In the genomic region with DNA sequence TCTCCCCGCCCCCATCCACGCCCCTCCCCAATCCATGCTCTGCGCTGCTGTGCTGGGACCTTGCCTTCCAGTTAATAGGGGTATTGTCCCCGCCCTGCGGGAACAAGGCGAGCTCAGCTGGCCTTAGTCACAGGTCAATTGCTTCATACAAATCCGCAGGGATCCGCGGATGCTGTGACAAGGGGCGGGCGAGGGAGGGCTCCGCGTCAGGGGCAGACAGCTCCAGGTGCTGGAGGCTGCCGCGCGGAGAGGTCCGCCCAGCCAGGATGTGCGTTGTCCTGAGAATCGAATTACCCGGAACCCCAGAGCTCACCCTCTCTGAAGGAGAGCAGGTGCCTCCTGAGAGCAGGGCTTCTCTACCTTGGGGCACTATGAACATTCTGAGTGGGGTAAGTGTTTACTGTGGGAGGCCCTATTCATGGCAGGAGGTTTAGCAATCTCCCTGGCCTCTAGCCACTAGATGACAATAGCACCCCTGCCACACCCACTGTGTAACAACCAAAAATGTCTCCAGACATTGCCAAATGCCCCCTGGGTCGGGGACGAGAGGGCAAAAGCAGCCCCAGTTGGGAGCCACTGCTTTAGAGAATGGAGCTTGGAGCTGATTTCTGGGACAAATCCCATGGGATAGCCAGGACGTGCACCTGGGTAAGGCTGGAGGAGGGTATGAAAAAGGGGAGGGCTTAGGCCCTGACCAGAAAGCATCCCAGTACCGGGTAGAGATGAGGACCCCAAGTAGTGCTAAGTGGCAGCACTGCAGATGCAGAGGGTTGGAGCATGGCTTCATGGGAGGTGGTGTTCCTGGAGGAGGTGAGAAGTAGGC, we compare ENCODE assay signal across 11 cellular contexts.
DNase-seq lines count a peak whose midpoint lies in the region; ATAC-seq, FAIRE-seq and TF ChIP-seq lines count a peak whose summit lies in the region.
"Had no signal": no experiment of that assay in that cellular context is flagged by ENCODE, and none has a peak within 500 bp of the region (broad histone marks: within the 10 kb centered on the region; RNA-seq: fewer than 3 reads in every experiment).

No MANE protein-coding gene starts in this region.

- H3K4me3 ChIP-seq in astrocyte (ENCODE audit: insufficient read depth, low read depth, low read length) (no peak overlapping the region), lung (no peak overlapping the region)

- no peak for TF ChIP-seq CTCF in astrocyte (IDR thresholded peaks at IDR 0.05; ENCODE audit: insufficient read depth, low read depth, low read length)
- TF ChIP-seq CTCF in lung (IDR thresholded peaks at IDR 0.05; ENCODE audit: control extremely low read depth, extremely low read depth): no peak

- WGBS in lung, 2 donors: 30 to 31% methylated on average over 24 of the region's 24 CpGs

- no peaks in the 10 kb centered on the region for H4K20me1 ChIP-seq in astrocyte (ENCODE audit: insufficient read depth, low read length)

- H2AFZ ChIP-seq in astrocyte (ENCODE audit: low read depth, low read length): no peak overlapping the region

- H3K4me3 Mint-ChIP-seq in astrocyte (ENCODE audit: unreplicated experiment): no peak overlapping the region
- H3K4me3 Mint-ChIP-seq: activated naive CD8-positive, alpha-beta T cell treated with anti-CD3 and anti-CD28 coated beads, Interleukin-2, amount 10 ng/mL, durations not matched to agents 7 days and 5 days had no signal

- no peak overlapping the region for H3K27ac Mint-ChIP-seq in astrocyte (ENCODE audit: unreplicated experiment)
- H3K27ac Mint-ChIP-seq: activated naive CD8-positive, alpha-beta T cell treated with anti-CD3 and anti-CD28 coated beads, Interleukin-2, amount 10 ng/mL, durations not matched to agents 7 days and 5 days had no signal

- FAIRE-seq in astrocyte (lab: Jason Lieb, UNC) (no peak), RCC 7860 (lab: Jason Lieb, UNC) (no peak)
- FAIRE-seq: endometrium had no signal

- DNase-seq in DMS153 (lab: John Stamatoyannopoulos, UW) (peak; percentile 69), NCI-H1436 treated with DMSO at 0.1 percent for 48 hours (lab: John Stamatoyannopoulos, UW) (peak; percentile 78), astrocyte (ENCODE audit: low read depth) (no peak), lung (ENCODE audit: low spot score) (peak; percentile 25), RCC 7860 (ENCODE audit: low spot score) (no peak), NCI-H1694 (lab: John Stamatoyannopoulos, UW) (no peak)
- DNase-seq: activated CD4-positive, alpha-beta T cell treated with anti-CD3 and anti-CD28 coated beads for 4 hours; activated naive CD8-positive, alpha-beta T cell treated with anti-CD3 and anti-CD28 coated beads, Interleukin-2, amount 10 ng/mL, durations not matched to agents 7 days and 5 days had no signal

- H3K9ac ChIP-seq in astrocyte (ENCODE audit: low read length): no peak overlapping the region

- H3K36me3 ChIP-seq in astrocyte (ENCODE audit: insufficient read depth, low read length): no peaks in the 10 kb centered on the region
- H3K36me3 ChIP-seq in lung (ENCODE audit: control insufficient read depth in 2 of 2, insufficient read depth in 2 of 2, low read length in 2 of 2): no peaks in the 10 kb centered on the region

- H3K27me3 Mint-ChIP-seq in astrocyte (ENCODE audit: low read depth, unreplicated experiment): peaks cover 30% of the 10 kb centered on the region

- no peaks in the 10 kb centered on the region for H3K79me2 ChIP-seq in astrocyte (ENCODE audit: insufficient read depth, low read length)

- H3K27me3 ChIP-seq in astrocyte (ENCODE audit: insufficient read depth, low read length): no peaks in the 10 kb centered on the region
- H3K27me3 ChIP-seq in lung (ENCODE audit: control insufficient read depth, insufficient read depth): no peaks in the 10 kb centered on the region

- H3K4me1 ChIP-seq in astrocyte (ENCODE audit: insufficient read depth, low read length) (no peaks in the 10 kb centered on the region), lung (ENCODE audit: control insufficient read depth in 2 of 2, insufficient read depth in 2 of 2, low read length in 2 of 2) (no peaks in the 10 kb centered on the region)

- peaks cover 5% of the 10 kb centered on the region for H3K9me3 Mint-ChIP-seq in astrocyte (ENCODE audit: unreplicated experiment)
- H3K9me3 Mint-ChIP-seq: activated naive CD8-positive, alpha-beta T cell treated with anti-CD3 and anti-CD28 coated beads, Interleukin-2, amount 10 ng/mL, durations not matched to agents 7 days and 5 days had no signal

- ATAC-seq in lung (ENCODE audit: insufficient read depth, low FRiP score) (no peak), GM19452 (IDR thresholded peaks at IDR 0.05; ENCODE audit: unreplicated experiment) (no peak), HG03108 (IDR thresholded peaks at IDR 0.05; ENCODE audit: unreplicated experiment) (no peak)

- peak overlapping the region; percentile 15 for H3K4me2 ChIP-seq in astrocyte (ENCODE audit: low read length)

- H3K36me3 Mint-ChIP-seq in astrocyte (ENCODE audit: low read depth, unreplicated experiment): no peaks in the 10 kb centered on the region
- H3K36me3 Mint-ChIP-seq: activated naive CD8-positive, alpha-beta T cell treated with anti-CD3 and anti-CD28 coated beads, Interleukin-2, amount 10 ng/mL, durations not matched to agents 7 days and 5 days had no signal

- H3K27ac ChIP-seq in astrocyte (ENCODE audit: low read depth, low read length) (no peak overlapping the region), lung (ENCODE audit: low read depth in 1 of 2, low read length in 1 of 2) (no peak overlapping the region)

- H3K4me1 Mint-ChIP-seq in astrocyte (ENCODE audit: low read depth, unreplicated experiment): no peaks in the 10 kb centered on the region
- H3K4me1 Mint-ChIP-seq: activated naive CD8-positive, alpha-beta T cell treated with anti-CD3 and anti-CD28 coated beads, Interleukin-2, amount 10 ng/mL, durations not matched to agents 7 days and 5 days had no signal

- H3K9me3 ChIP-seq in astrocyte (ENCODE audit: insufficient read depth, low read depth, low read length) (no peaks in the 10 kb centered on the region), lung (ENCODE audit: control insufficient read depth in 2 of 2, insufficient read depth in 1 of 2, low read length in 1 of 2) (peaks cover 0 to 4% of the 10 kb centered on the region in 2 donors)

Comparison
In these comparisons a context has a peak if more than half of its experiments do, and no peak if none do; other contexts are left out.
1. DNase-seq: peak in DMS153 (single experiment), NCI-H1436 treated with DMSO at 0.1 percent for 48 hours (single experiment) and lung (single experiment); none in astrocyte (single experiment), RCC 7860 (single experiment) and NCI-H1694 (single experiment).